26 cellular contexts compared by ENCODE assay signal in the genomic region with DNA sequence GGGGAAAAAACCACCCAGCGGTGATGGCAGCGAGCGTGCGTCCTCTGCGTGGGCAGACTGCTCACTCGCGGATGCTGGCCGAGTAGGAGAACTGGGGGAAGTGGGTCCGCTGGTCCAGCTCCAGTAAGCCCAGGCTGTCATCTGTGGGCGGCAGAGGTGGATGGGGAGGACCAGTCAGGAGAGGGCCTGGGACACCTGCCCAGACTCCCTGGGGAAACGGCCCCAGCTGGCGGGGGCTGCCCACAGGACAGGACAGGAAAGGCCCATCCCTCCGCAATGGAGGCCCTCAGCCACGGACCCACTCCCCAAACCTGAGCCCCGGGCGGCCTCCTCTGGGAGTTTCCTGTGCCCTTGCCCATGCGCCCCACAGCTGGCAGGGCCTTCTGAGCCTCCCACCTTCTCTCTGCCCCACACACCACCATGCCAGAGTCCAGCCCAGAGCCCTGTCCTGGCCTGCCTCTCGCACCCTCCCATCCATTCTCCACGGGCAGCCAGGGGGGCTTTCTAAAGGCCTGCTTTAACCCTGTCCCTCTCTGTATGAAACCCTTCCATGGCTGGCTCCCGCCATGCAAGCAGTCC. TPM values are rescaled to one million over a fixed set of nuclear protein-coding genes. Genes with fewer than 3 reads are reported as not detected.
"Had no signal": no experiment of that assay in that cellular context is flagged by ENCODE, and none has a peak within 500 bp of the region (broad histone marks: within the 10 kb centered on the region; RNA-seq: fewer than 3 reads in every experiment).

No MANE protein-coding gene starts in this region.

- ATAC-seq: activated T-cell treated with anti-CD3 and anti-CD28 coated beads, Interleukin-2, amount 50 U/mL, for 72 hours; gastroesophageal sphincter; left ventricle myocardium superior; mucosa of descending colon; psoas muscle; sciatic nerve; upper lobe of right lung had no signal

- H3K9me3 Mint-ChIP-seq: activated naive CD4-positive, alpha-beta T cell treated with anti-CD3 and anti-CD28 coated beads, Interleukin-2, amount 50 U/mL, for 24 hours; activated T-cell treated with anti-CD3 and anti-CD28 coated beads, Interleukin-2, amount 50 U/mL, for 72 hours; memory B cell; naive B cell; neural progenitor cell; T-helper 1 cell treated with Interleukin-12 subunit alpha and Interleukin-12 subunit beta and Interleukin-4 antibody, amounts not matched to agents 30 μg/mL and 1 μg/mL, for 36 hours had no signal

- H3K27me3 Mint-ChIP-seq: activated naive CD4-positive, alpha-beta T cell treated with anti-CD3 and anti-CD28 coated beads, Interleukin-2, amount 50 U/mL, for 24 hours; memory B cell had no signal

- H3K4me3 Mint-ChIP-seq: activated naive CD4-positive, alpha-beta T cell treated with anti-CD3 and anti-CD28 coated beads, Interleukin-2, amount 50 U/mL, for 24 hours; activated T-cell treated with anti-CD3 and anti-CD28 coated beads, Interleukin-2, amount 50 U/mL, for 72 hours; memory B cell; neural progenitor cell; T-helper 1 cell treated with Interleukin-12 subunit alpha and Interleukin-12 subunit beta and Interleukin-4 antibody, amounts not matched to agents 30 μg/mL and 1 μg/mL, for 36 hours had no signal

- DNase-seq: activated CD4-positive, alpha-beta T cell treated with anti-CD3 and anti-CD28 coated beads for 1 hour; activated effector memory CD4-positive, alpha-beta T cell treated with anti-CD3 and anti-CD28 coated beads, Interleukin-2, amount 50 U/mL, for 16 hours; activated T-cell treated with anti-CD3 and anti-CD28 coated beads, Interleukin-2, amount 50 U/mL, for 72 hours; adrenal gland; cerebellar nuclear complex; cortex of kidney; kidney glomerular epithelial cell; left ventricle myocardium superior; mucosa of descending colon; naive B cell; psoas muscle; stimulated activated CD4-positive, alpha-beta T cell treated with anti-CD3 and anti-CD28 coated beads, Interleukin-4, amount 100 ng/mL, for 1 hour; upper lobe of right lung had no signal

- H3K27ac Mint-ChIP-seq: activated naive CD4-positive, alpha-beta T cell treated with anti-CD3 and anti-CD28 coated beads, Interleukin-2, amount 50 U/mL, for 24 hours; activated T-cell treated with anti-CD3 and anti-CD28 coated beads, Interleukin-2, amount 50 U/mL, for 72 hours; memory B cell; neural progenitor cell; T-helper 1 cell treated with Interleukin-12 subunit alpha and Interleukin-12 subunit beta and Interleukin-4 antibody, amounts not matched to agents 30 μg/mL and 1 μg/mL, for 36 hours had no signal

RNA-seq across cellular contexts. Expression of a gene that starts 7.4 kb away (rescaled TPM):
- total RNA-seq: activated CD8-positive, alpha-beta memory T cell treated with anti-CD3 and anti-CD28 coated beads for 36 hours; left ventricle myocardium superior; psoas muscle; smooth muscle cell; upper lobe of right lung had no signal

RNA-seq across cellular contexts. Expression of a gene that starts 15.7 kb away (rescaled TPM):
- total RNA-seq: activated CD8-positive, alpha-beta memory T cell treated with anti-CD3 and anti-CD28 coated beads for 36 hours; activated T-cell treated with anti-CD3 and anti-CD28 coated beads, Interleukin-2, amount 50 U/mL, for 72 hours; astrocyte; esophagus muscularis mucosa; gastroesophageal sphincter; heart left ventricle; left ventricle myocardium superior; ovary; psoas muscle; sciatic nerve; smooth muscle cell; thoracic aorta; upper lobe of right lung had no signal
